In the genomic region with DNA sequence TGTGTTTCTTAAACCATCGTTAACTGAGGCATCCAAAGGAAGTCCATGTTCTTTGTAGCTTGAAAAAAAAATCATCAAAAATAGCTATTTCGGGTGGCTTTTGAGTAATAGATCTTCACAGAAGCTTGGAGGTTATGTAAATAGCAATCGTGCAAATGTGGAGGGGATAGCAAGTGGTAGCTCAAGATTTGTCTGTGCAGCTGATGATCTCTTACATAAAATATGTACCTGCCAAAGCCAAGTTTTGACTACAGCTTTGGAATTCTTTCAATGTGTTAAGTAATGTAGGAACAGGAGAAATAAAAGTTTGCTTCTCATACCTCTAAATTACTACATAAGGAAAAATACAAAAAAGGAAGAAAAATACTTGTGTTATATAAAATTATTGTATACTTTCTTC, we compare ENCODE assay signal across 6 cellular contexts.
"Had no signal": no experiment of that assay in that cellular context is flagged by ENCODE, and none has a peak within 500 bp of the region (broad histone marks: within the 10 kb centered on the region; RNA-seq: fewer than 3 reads in every experiment).

No MANE protein-coding gene starts in this region.

- H3K27ac Mint-ChIP-seq: H9, IgD-negative memory B cell had no signal

- H3K9me3 Mint-ChIP-seq: GM23338, H9 had no signal

- H3K4me1 Mint-ChIP-seq: GM23338, IgD-negative memory B cell had no signal

- H3K4me3 Mint-ChIP-seq: GM23338, H9, IgD-negative memory B cell had no signal

- H3K4me3 ChIP-seq: GM23338 had no signal

- ATAC-seq: GM23338, HepG2 had no signal

- H3K27me3 Mint-ChIP-seq: IgD-negative memory B cell had no signal

- DNase-seq: H9, HCEC 1CT had no signal

- H3K36me3 Mint-ChIP-seq: IgD-negative memory B cell had no signal

- H3K27ac ChIP-seq: HL-60 had no signal
